In the genomic region with DNA sequence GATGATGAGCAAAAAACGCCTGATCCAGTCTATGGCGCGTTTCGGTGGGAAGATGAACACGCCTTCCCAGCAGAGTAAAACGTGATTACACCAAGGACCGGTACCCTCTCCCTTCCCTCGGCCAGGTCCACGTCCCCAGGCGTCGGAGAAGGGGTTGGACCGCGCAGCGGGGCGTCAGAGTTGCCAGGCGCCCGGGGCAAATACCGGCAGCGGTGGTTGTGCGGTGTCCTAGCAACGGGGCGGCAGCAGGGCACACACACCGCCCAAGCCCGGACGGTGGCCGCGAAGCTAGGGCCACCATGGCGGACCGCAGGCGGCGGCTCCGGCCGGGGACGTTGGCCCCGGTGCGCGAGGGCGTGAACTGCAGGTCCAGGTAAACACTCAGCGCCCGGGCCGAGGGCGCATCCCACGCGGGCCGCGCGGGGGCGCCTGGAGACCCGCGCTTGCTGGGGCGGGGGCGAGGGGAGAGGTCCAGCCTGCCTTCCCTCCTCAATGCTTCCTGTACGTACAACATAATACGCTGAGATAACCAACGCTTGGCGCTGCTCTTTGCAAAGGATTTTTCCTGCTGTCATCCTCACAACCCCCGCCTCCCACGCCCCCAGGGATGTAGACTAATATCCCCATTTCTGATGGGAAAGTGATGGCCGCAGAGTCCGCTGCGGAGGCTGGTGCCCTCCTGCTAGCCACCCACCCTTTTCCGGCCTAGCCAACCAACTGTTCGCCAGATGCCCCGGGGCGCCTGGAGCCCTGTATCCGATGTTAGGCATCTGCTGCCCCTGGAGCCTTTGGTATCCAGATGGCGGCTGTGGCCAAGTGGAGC, we compare ENCODE assay signal across 9 cellular contexts. TPM values are rescaled to one million over a fixed set of nuclear protein-coding genes. Genes with fewer than 3 reads are reported as not detected.
DNase-seq lines count a peak whose midpoint lies in the region; ATAC-seq and TF ChIP-seq lines count a peak whose summit lies in the region.
"Had no signal": no experiment of that assay in that cellular context is flagged by ENCODE, and none has a peak within 500 bp of the region (broad histone marks: within the 10 kb centered on the region; RNA-seq: fewer than 3 reads in every experiment).

A gene with protein sequence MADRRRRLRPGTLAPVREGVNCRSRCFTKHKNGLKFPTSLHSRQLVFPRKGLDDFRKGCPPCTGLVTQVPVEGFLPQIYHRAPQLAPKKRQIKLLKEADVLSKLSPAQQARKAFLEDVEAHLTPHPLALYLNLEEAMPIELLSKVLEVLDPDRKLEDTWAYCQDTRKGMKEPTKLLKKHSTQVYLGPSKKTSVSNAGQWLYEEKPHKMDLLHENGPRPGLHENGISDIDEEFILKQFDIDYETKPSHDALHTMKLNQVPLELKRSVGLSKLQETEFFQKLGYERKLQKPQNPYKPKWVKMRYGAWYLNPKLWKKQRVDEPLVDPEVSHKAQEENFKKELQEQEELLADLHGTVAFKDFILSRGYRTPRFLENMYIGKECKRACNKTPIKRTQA (plus strand): TSS at position 274 of the 823 bp plus-strand sequence. CDS start 26 bp downstream, at position 300.

- CTCF ChIA-PET in RWPE1 (lab: Yijun Ruan, JAX): interaction anchor here (1.0 to 1.8 kb wide), 3 partner anchors 9 to 72 kb away, joined by 3 to 7 read pairs (median 6); no protein-coding TSS in a partner anchor

- no peaks in the 10 kb centered on the region for H3K27me3 ChIP-seq in adrenal gland
- H3K27me3 ChIP-seq in osteoblast (ENCODE audit: insufficient read depth, low read length): peaks cover 76% of the 10 kb centered on the region

- no peak within 1 kb of the TSS for H3K27ac ChIP-seq in RWPE1
- peak within 1 kb of the TSS in 1 of 5 donors; percentile 59 for H3K27ac ChIP-seq in adrenal gland
- no peak within 1 kb of the TSS for H3K27ac ChIP-seq in osteoblast (ENCODE audit: low read depth, low read length)

- H3K79me2 ChIP-seq in osteoblast (ENCODE audit: insufficient read depth, low read length): no peaks in the 10 kb centered on the region

- DNase-seq in DMS53 treated with DMSO at 0.1 percent for 48 hours (lab: John Stamatoyannopoulos, UW; ENCODE audit: unreplicated experiment): peak; percentile 63
- DNase-seq in HuH-7 (ENCODE audit: low spot score): peak; percentile 70
- DNase-seq in RWPE1 (ENCODE audit: low spot score): peak; percentile 38
- DNase-seq in adrenal gland: peak; percentile 79 to 92 (median 83)
- DNase-seq in left cardiac atrium: peak; percentile 78
- DNase-seq in osteoblast (ENCODE audit: insufficient read length, low spot score, missing footprints): peak; percentile 86

- TF ChIP-seq CTCF in RWPE1 (conservative IDR thresholded peaks at IDR 0.05; ENCODE audit: low read depth) (peak; percentile 59), adrenal gland (IDR thresholded peaks at IDR 0.05) (peak in 2 of 6 experiments; percentile 37 to 39), osteoblast (IDR thresholded peaks at IDR 0.05; ENCODE audit: extremely low read depth, low read depth, low read length) (no peak)

- ATAC-seq in left cardiac atrium (peak; percentile 96 to 97), HG03442 (IDR thresholded peaks at IDR 0.05; ENCODE audit: unreplicated experiment) (no peak), HG03378 (IDR thresholded peaks at IDR 0.05; ENCODE audit: unreplicated experiment) (no peak)

- H3K4me1 ChIP-seq in adrenal gland (replicated peaks in 1 of 2): peaks cover 4 to 7% of the 10 kb centered on the region in 2 donors
- peaks cover 4% of the 10 kb centered on the region for H3K4me1 ChIP-seq in osteoblast (ENCODE audit: insufficient read depth, low read length)

- 6 to 18% (median 7%) methylated on average over 22 to 67 of the region's 67 CpGs for WGBS in adrenal gland, 4 donors

- POLR2A ChIA-PET in RWPE1 (lab: Yijun Ruan, JAX; ENCODE audit: low non-redundant PET): no interaction called here

- peak within 1 kb of the TSS; percentile 93 for H2AFZ ChIP-seq in osteoblast (ENCODE audit: low read length)

- peak within 1 kb of the TSS; percentile 95 for H3K4me2 ChIP-seq in osteoblast (ENCODE audit: insufficient read depth, low read length)

- intact Hi-C loops in adrenal gland (cut with DNase I) (loop anchor here (10.0 kb wide), 2 partner anchors 67 to 123 kb away; no protein-coding TSS in a partner anchor), left cardiac atrium (cut with DNase I) (loop anchor here in 1 of 2 donors (10.0 kb wide), 1 partner anchor 123 kb away; no protein-coding TSS in a partner anchor)

- peak; percentile 18 to 19 for TF ChIP-seq POLR2A in adrenal gland (IDR thresholded peaks at IDR 0.05)

- no peaks in the 10 kb centered on the region for H4K20me1 ChIP-seq in osteoblast (ENCODE audit: insufficient read depth, low read length)

- H3K36me3 ChIP-seq in adrenal gland (replicated peaks in 1 of 2) (no peaks in the 10 kb centered on the region), osteoblast (ENCODE audit: insufficient read depth, low read length) (no peaks in the 10 kb centered on the region)

- H3K9me3 ChIP-seq in adrenal gland (replicated peaks in 1 of 3): no peaks in the 10 kb centered on the region
- H3K9me3 ChIP-seq in osteoblast (ENCODE audit: low read depth, low read length): no peaks in the 10 kb centered on the region

- peak within 1 kb of the TSS; percentile 22 to 64 (median 44) for H3K4me3 ChIP-seq in adrenal gland
- peak within 1 kb of the TSS; percentile 72 for H3K4me3 ChIP-seq in osteoblast (ENCODE audit: insufficient read depth, low read length)

RNA-seq across cellular contexts. Expression of the gene that starts here (rescaled TPM):
- total RNA-seq in adrenal gland: 1 to 10 TPM; 2.8 to 8.0 (median 4.7) TPM
- polyA plus RNA-seq in adrenal gland: 10 to 100 TPM in 1 of 3 donors, 1 to 10 TPM in 2; 6.9 to 23.8 (median 7.7) TPM
- total RNA-seq in left cardiac atrium: 1 to 10 TPM; 2.2 to 2.9 TPM
- under 0.01 and 0.36 TPM in 2 replicates for total RNA-seq in osteoblast
- total RNA-seq: T-helper 2 cell treated with Interferon-gamma antibody and Interleukin-4, amounts not matched to agents 100 ng/mL and 5 ng/mL, for 36 hours had no signal

Comparison
In these comparisons a context has a peak if more than half of its experiments do, and no peak if none do; other contexts are left out.
1. Peak in DNase-seq, H3K4me3 ChIP-seq and H3K4me2 ChIP-seq in osteoblast; RNA of the gene not detected or under 1 TPM.
2. ATAC-seq: peak in left cardiac atrium (2 of 2); none in HG03442 (single experiment) and HG03378 (single experiment).
3. Peak in every context shown above with its lines, with median percentiles within 50 percentile points of each other: DNase-seq.